ENCODE assay signal across 26 cellular contexts in genomic region chr10:130453036-130453720, GRCh38.
"Had no signal": no experiment of that assay in that cellular context is flagged by ENCODE, and none has a peak within 500 bp of the region (broad histone marks: within the 10 kb centered on the region; RNA-seq: fewer than 3 reads in every experiment).

No MANE protein-coding gene starts in this region.

- H3K4me1 ChIP-seq: foreskin keratinocyte, gastroesophageal sphincter, lower lobe of right lung, prostate gland, spleen, transverse colon had no signal

- H3K9me3 ChIP-seq: gastroesophageal sphincter, lower lobe of right lung, prostate gland, spleen, transverse colon had no signal

- H3K4me3 ChIP-seq: gastroesophageal sphincter, lower lobe of right lung, prostate gland, skin epidermis, spleen, transverse colon had no signal

- H3K27me3 ChIP-seq: foreskin keratinocyte, transverse colon had no signal

- ATAC-seq: esophagus mucosa; foreskin keratinocyte; gastroesophageal sphincter; left colon; left ventricle myocardium superior; right cardiac atrium; stimulated activated naive B cell treated with anti-CD40 and anti-IgM and Interleukin-4, amounts not matched to agents 10 μg/mL and 1 μg/mL and 100 μg/mL, for 72 hours had no signal

- H3K36me3 Mint-ChIP-seq: immature natural killer cell; naive B cell; natural killer cell treated with Interleukin-12 subunit alpha and Interleukin-12 subunit beta and Interleukin-15 and Interleukin-18, amount 100 ng/mL, for 72 hours; stimulated activated naive B cell treated with anti-CD40 and anti-IgM and Interleukin-4, amounts not matched to agents 10 μg/mL and 1 μg/mL and 100 μg/mL, for 72 hours had no signal

- H3K36me3 ChIP-seq: gastroesophageal sphincter, lower lobe of right lung, prostate gland, spleen, transverse colon had no signal

- H3K4me1 Mint-ChIP-seq: endodermal cell; immature natural killer cell; naive B cell; neural crest cell; stimulated activated naive B cell treated with anti-CD40 and anti-IgM and Interleukin-4, amounts not matched to agents 10 μg/mL and 1 μg/mL and 100 μg/mL, for 72 hours had no signal

- DNase-seq: central memory CD4-positive, alpha-beta T cell; effector CD8-positive, alpha-beta T cell; endodermal cell; foreskin keratinocyte; glutamatergic neuron; hypothalamus; immature natural killer cell; islet precursor cell; kidney glomerular epithelial cell; left colon; left ventricle myocardium superior; lower lobe of right lung; naive B cell; spleen; stimulated activated naive B cell treated with anti-CD40 and anti-IgM and Interleukin-4, amounts not matched to agents 10 μg/mL and 1 μg/mL and 100 μg/mL, for 72 hours; transverse colon had no signal

- H3K4me3 Mint-ChIP-seq: dendritic cell treated with granulocyte-macrophage colony-stimulating factor and Interleukin-4, amounts not matched to agents 40 ng/mL and 50 ng/mL, for 4 days; endodermal cell; immature natural killer cell; naive B cell; natural killer cell treated with Interleukin-12 subunit alpha and Interleukin-12 subunit beta and Interleukin-15 and Interleukin-18, amount 100 ng/mL, for 72 hours; neural crest cell; stimulated activated naive B cell treated with anti-CD40 and anti-IgM and Interleukin-4, amounts not matched to agents 10 μg/mL and 1 μg/mL and 100 μg/mL, for 72 hours; stimulated activated naive CD8-positive, alpha-beta T cell treated with anti-CD3 and anti-CD28 coated beads, Interleukin-15, Interleukin-2, amounts not matched to agents 100 ng/mL and 50 ng/mL, for 24 hours had no signal

- H3K27me3 Mint-ChIP-seq: dendritic cell treated with granulocyte-macrophage colony-stimulating factor and Interleukin-4, amounts not matched to agents 40 ng/mL and 50 ng/mL, for 4 days had no signal

- H3K9me3 Mint-ChIP-seq: dendritic cell treated with granulocyte-macrophage colony-stimulating factor and Interleukin-4, amounts not matched to agents 40 ng/mL and 50 ng/mL, for 4 days; endodermal cell; natural killer cell treated with Interleukin-12 subunit alpha and Interleukin-12 subunit beta and Interleukin-15 and Interleukin-18, amount 100 ng/mL, for 72 hours; neural crest cell; stimulated activated naive B cell treated with anti-CD40 and anti-IgM and Interleukin-4, amounts not matched to agents 10 μg/mL and 1 μg/mL and 100 μg/mL, for 72 hours had no signal

- H3K27ac ChIP-seq: epithelial cell of prostate, foreskin keratinocyte, gastroesophageal sphincter, lower lobe of right lung, prostate gland, skin epidermis, spleen, transverse colon had no signal

- H3K27ac Mint-ChIP-seq: dendritic cell treated with granulocyte-macrophage colony-stimulating factor and Interleukin-4, amounts not matched to agents 40 ng/mL and 50 ng/mL, for 4 days; endodermal cell; immature natural killer cell; naive B cell; natural killer cell treated with Interleukin-12 subunit alpha and Interleukin-12 subunit beta and Interleukin-15 and Interleukin-18, amount 100 ng/mL, for 72 hours; stimulated activated naive B cell treated with anti-CD40 and anti-IgM and Interleukin-4, amounts not matched to agents 10 μg/mL and 1 μg/mL and 100 μg/mL, for 72 hours; stimulated activated naive CD8-positive, alpha-beta T cell treated with anti-CD3 and anti-CD28 coated beads, Interleukin-15, Interleukin-2, amounts not matched to agents 100 ng/mL and 50 ng/mL, for 24 hours had no signal
